ENCODE assay signal across 8 cellular contexts in the genomic region with DNA sequence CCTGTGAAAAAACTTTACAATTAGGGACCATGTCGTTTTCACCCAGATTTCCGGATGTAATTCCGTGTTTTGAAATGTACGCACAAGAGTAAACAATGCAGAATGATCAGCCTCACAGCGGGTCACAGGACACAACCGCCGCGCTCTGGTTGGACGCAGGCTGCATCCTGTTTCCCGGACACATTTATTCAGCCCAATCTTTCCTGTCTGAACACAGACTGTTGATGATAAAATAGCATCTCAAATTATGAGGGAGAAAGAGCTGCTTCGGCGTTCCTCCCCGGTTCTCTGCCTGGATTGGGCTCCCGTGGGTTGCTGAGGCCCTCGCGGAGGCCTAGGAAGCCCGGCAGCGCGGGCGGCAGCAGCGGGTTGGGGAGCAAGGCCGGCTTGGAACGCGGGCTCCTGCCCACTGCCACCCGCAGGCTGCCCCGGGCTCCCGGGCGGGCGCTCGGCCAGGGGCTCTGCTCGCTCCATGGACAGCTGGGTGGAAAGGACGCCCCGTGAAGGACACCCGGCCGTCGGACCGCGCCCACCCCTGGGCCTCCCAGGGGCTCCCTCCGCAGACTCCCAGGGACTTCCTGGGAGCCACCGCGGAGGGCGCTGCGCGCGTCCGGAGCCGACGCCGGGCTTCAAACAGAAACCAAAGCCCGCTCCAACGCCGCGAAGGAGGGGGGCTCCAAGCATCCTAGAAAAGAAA.
DNase-seq lines count a peak whose midpoint lies in the region; ATAC-seq and TF ChIP-seq lines count a peak whose summit lies in the region.

No MANE protein-coding gene starts in this region.

- H3K9me3 ChIP-seq in HUES64 (ENCODE audit: insufficient read depth, low read depth, low read length) (no peaks in the 10 kb centered on the region), endodermal cell (ENCODE audit: control insufficient read depth, low read length) (no peaks in the 10 kb centered on the region), right lobe of liver (no peaks in the 10 kb centered on the region), stomach (no peaks in the 10 kb centered on the region)

- CTCF ChIA-PET in GM10248 (lab: Yijun Ruan, JAX), result interaction anchor here (1.6 kb wide), 1 partner anchor 10 kb away, joined by 3 read pairs; no protein-coding TSS in a partner anchor

- H3K27me3 ChIP-seq in HUES64 (ENCODE audit: insufficient read depth, low read length), result peaks cover 13% of the 10 kb centered on the region
- no peaks in the 10 kb centered on the region for H3K27me3 ChIP-seq in endodermal cell (ENCODE audit: control insufficient read depth, insufficient read depth, low read length, poor library complexity, severe bottlenecking)
- no peaks in the 10 kb centered on the region for H3K27me3 ChIP-seq in right lobe of liver
- no peaks in the 10 kb centered on the region for H3K27me3 ChIP-seq in stomach

- peaks cover 62% of the 10 kb centered on the region for H3K4me1 Mint-ChIP-seq in endodermal cell

- peak; percentile 76 for TF ChIP-seq POLR2A in right lobe of liver (IDR thresholded peaks at IDR 0.05)
- TF ChIP-seq POLR2A in stomach (IDR thresholded peaks at IDR 0.05), result no peak

- no peaks in the 10 kb centered on the region for H3K27me3 Mint-ChIP-seq in endodermal cell (ENCODE audit: insufficient read depth)

- peak; percentile 20 for TF ChIP-seq EP300 in stomach (IDR thresholded peaks at IDR 0.05)

- peak overlapping the region; percentile 75 for H3K9ac ChIP-seq in HUES64 (ENCODE audit: low read depth, low read length)
- H3K9ac ChIP-seq in endodermal cell (ENCODE audit: extremely low read depth, low read length, poor library complexity, severe bottlenecking), result peak overlapping the region; percentile 63

- H3K4me1 ChIP-seq in HUES64 (ENCODE audit: insufficient read depth, low read length), result peaks cover 43% of the 10 kb centered on the region
- H3K4me1 ChIP-seq in endodermal cell (ENCODE audit: control insufficient read depth, insufficient read depth, low read length), result peaks cover 13% of the 10 kb centered on the region
- H3K4me1 ChIP-seq in right lobe of liver, result no peaks in the 10 kb centered on the region
- H3K4me1 ChIP-seq in stomach, result peaks cover 4 to 17% (median 9%) of the 10 kb centered on the region in 4 donors

- WGBS in HUES64, result under 1% methylated on average over 53 of the region's 53 CpGs
- 7 to 11% methylated on average over 17 to 53 of the region's 53 CpGs for WGBS in endodermal cell (ENCODE audit: insufficient coverage in 1 of 2, insufficient read length in 1 of 2), 2 experiments
- 1% methylated on average over 21 of the region's 53 CpGs for WGBS in right lobe of liver (ENCODE audit: insufficient coverage, low coverage, low lambda C conversion rate, missing lambda C conversion rate)
- 1 to 5% (median 1%) methylated on average over 25 to 53 of the region's 53 CpGs for WGBS in stomach, 5 donors

- no peaks in the 10 kb centered on the region for H3K36me3 ChIP-seq in HUES64 (ENCODE audit: insufficient read depth, low read length)
- no peaks in the 10 kb centered on the region for H3K36me3 ChIP-seq in endodermal cell (ENCODE audit: control insufficient read depth, insufficient read depth, low read length)
- H3K36me3 ChIP-seq in right lobe of liver, result no peaks in the 10 kb centered on the region
- H3K36me3 ChIP-seq in stomach, result no peaks in the 10 kb centered on the region

- H3K4me3 Mint-ChIP-seq in endodermal cell, result peak overlapping the region; percentile 63

- POLR2A ChIA-PET in GM10248 (lab: Yijun Ruan, JAX), result no interaction called here

- ATAC-seq in GM21737 (IDR thresholded peaks at IDR 0.05; ENCODE audit: unreplicated experiment), result peak; percentile 84
- ATAC-seq in right lobe of liver, result peak; percentile 94 to 96 (median 95)

- H3K27ac Mint-ChIP-seq in endodermal cell, result peak overlapping the region; percentile 90

- H3K4me3 ChIP-seq in HUES64 (ENCODE audit: low read length) (peak overlapping the region; percentile 68), endodermal cell (ENCODE audit: low read length) (peak overlapping the region; percentile 66), right lobe of liver (peak overlapping the region; percentile 56 to 80 (median 68)), stomach (peak overlapping the region; percentile 54 to 68 (median 64))

- H3K36me3 Mint-ChIP-seq in endodermal cell (ENCODE audit: low read depth), result no peaks in the 10 kb centered on the region

- TF ChIP-seq CTCF in GM10248 (IDR thresholded peaks at IDR 0.05; ENCODE audit: control extremely low read depth, extremely low read depth, low read depth, missing control alignments) (no peak), endodermal cell (conservative IDR thresholded peaks at IDR 0.05) (peak; percentile 79), right lobe of liver (IDR thresholded peaks at IDR 0.05) (peak; percentile 22 to 50 (median 48)), stomach (IDR thresholded peaks at IDR 0.05) (peak in 4 of 7 experiments; percentile 21 to 65 (median 37))

- H3K27ac ChIP-seq in HUES64 (ENCODE audit: low read depth, low read length) (no peak overlapping the region; the same call in 1 of the 2 replicates), endodermal cell (ENCODE audit: low read depth, low read length) (peak overlapping the region; percentile 42), right lobe of liver (peak overlapping the region; percentile 84 to 95 (median 95)), stomach (peak overlapping the region; percentile 85 to 99 (median 95))

- intact Hi-C loops in right lobe of liver (cut with DNase I), result no loop called here
- intact Hi-C loops in stomach (cut with DNase I; ENCODE audit: low total_unique reads), result no loop called here

- H3K9me3 Mint-ChIP-seq in endodermal cell, result no peaks in the 10 kb centered on the region

- peak; percentile 42 for DNase-seq in GM10248 (ENCODE audit: extremely low spot score)
- peak; percentile 69 to 87 for DNase-seq in SHP77 (lab: John Stamatoyannopoulos, UW)
- peak; percentile 90 for DNase-seq in endodermal cell
- peak; percentile 80 to 85 (median 81) for DNase-seq in right lobe of liver
- peak; percentile 74 for DNase-seq in stomach
- DNase-seq in activated T-cell treated with anti-CD3 and anti-CD28 coated beads for 4 hours, result no peak
